1 cellular context compared by ENCODE assay signal in the genomic region with DNA sequence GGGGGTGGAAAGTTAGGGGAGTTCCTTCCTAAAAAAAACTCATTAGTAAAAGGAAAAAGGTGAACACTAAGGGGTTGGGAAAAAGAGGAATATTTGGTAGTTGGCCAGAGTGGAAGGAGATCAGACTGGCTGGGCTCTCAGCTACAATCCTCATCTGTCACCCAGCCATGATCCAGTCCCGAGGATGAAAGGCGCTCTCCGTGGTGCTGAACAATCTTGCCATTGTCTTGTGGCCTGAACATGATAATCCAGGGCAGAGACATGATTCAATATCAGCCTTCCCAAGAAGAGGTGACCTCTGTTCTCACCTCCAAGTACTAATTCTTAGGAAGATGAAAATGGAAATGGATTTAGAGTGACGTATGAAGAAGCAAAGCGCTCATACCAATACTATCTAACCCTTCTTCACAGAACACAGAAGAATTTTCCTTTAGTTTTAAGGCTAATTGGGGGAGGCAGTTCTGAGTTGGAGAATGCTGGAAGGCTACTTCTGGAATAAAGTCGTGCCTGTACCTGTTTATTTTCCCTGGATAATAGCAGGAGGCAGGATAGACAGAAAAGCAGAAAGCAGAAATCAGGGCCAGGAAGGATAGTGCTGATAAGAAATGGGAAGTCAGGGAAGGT.
A peak's percentile ranks its signal among the peaks of the same experiment; 100 is the strongest.
TF ChIP-seq lines count a peak whose summit lies in the region.

No MANE protein-coding gene starts in this region.

TF ChIP-seq in HepG2, 621 proteins besides CTCF, POLR2A, EP300 and RAD21 (continued from another document and continues in another):
- TF ChIP-seq, protein P1, sequence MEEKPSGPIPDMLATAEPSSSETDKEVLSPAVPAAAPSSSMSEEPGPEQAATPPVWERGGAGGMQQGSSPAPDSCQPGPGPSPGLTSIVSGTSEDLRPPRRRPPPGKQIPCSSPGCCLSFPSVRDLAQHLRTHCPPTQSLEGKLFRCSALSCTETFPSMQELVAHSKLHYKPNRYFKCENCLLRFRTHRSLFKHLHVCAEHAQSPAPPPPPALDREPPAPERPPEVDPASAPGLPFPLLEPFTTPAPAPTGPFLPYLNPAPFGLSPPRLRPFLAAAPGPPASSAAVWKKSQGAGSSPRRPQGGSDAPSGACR (CRISPR knock-in tag; IDR thresholded peaks at IDR 0.05) = no peak
- TF ChIP-seq ETV5 (CRISPR knock-in tag; IDR thresholded peaks at IDR 0.05; ENCODE audit: borderline replicate concordance) = no peak
- TF ChIP-seq ATAD3A (CRISPR knock-in tag; IDR thresholded peaks at IDR 0.05) = no peak
- TF ChIP-seq, protein P2, sequence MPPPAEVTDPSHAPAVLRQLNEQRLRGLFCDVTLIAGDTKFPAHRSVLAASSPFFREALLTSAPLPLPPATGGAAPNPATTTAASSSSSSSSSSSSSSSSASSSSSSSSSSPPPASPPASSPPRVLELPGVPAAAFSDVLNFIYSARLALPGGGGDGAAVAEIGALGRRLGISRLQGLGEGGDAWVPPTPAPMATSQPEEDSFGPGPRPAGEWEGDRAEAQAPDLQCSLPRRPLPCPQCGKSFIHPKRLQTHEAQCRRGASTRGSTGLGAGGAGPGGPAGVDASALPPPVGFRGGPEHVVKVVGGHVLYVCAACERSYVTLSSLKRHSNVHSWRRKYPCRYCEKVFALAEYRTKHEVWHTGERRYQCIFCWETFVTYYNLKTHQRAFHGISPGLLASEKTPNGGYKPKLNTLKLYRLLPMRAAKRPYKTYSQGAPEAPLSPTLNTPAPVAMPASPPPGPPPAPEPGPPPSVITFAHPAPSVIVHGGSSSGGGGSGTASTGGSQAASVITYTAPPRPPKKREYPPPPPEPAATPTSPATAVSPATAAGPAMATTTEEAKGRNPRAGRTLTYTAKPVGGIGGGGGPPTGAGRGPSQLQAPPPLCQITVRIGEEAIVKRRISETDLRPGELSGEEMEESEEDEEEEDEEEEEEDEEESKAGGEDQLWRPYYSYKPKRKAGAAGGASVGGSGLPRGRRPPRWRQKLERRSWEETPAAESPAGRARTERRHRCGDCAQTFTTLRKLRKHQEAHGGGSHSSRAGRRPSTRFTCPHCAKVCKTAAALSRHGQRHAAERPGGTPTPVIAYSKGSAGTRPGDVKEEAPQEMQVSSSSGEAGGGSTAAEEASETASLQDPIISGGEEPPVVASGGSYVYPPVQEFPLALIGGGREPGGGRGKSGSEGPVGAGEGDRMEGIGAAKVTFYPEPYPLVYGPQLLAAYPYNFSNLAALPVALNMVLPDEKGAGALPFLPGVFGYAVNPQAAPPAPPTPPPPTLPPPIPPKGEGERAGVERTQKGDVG (CRISPR knock-in tag; IDR thresholded peaks at IDR 0.05; ENCODE audit: borderline replicate concordance) = no peak
- TF ChIP-seq, protein P3, sequence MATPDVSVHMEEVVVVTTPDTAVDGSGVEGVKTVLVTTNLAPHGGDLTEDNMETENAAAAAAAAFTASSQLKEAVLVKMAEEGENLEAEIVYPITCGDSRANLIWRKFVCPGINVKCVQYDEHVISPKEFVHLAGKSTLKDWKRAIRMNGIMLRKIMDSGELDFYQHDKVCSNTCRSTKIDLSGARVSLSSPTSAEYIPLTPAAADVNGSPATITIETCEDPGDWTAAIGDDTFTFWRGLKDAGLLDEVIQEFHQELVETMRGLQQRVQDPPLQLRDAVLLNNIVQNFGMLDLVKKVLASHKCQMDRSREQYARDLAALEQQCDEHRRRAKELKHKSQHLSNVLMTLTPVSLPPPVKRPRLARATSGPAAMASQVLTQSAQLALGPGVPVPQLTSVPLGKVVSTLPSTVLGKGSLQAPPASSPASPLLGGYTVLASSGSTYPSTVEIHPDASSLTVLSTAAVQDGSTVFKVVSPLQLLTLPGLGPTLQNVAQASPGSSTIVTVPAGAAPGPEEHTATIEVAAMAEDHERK (CRISPR knock-in tag; IDR thresholded peaks at IDR 0.05; ENCODE audit: low read depth) = no peak
- no peak for TF ChIP-seq ZNF234 (CRISPR knock-in tag; conservative IDR thresholded peaks at IDR 0.05)
- TF ChIP-seq, protein P4, sequence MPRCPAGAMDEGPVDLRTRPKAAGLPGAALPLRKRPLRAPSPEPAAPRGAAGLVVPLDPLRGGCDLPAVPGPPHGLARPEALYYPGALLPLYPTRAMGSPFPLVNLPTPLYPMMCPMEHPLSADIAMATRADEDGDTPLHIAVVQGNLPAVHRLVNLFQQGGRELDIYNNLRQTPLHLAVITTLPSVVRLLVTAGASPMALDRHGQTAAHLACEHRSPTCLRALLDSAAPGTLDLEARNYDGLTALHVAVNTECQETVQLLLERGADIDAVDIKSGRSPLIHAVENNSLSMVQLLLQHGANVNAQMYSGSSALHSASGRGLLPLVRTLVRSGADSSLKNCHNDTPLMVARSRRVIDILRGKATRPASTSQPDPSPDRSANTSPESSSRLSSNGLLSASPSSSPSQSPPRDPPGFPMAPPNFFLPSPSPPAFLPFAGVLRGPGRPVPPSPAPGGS (CRISPR knock-in tag; IDR thresholded peaks at IDR 0.05) = no peak
- TF ChIP-seq MIXL1 (CRISPR knock-in tag; IDR thresholded peaks at IDR 0.05) = 0 out of 2 replicates have a peak, but pooled peaks have one; percentile 58
- TF ChIP-seq, protein P5, sequence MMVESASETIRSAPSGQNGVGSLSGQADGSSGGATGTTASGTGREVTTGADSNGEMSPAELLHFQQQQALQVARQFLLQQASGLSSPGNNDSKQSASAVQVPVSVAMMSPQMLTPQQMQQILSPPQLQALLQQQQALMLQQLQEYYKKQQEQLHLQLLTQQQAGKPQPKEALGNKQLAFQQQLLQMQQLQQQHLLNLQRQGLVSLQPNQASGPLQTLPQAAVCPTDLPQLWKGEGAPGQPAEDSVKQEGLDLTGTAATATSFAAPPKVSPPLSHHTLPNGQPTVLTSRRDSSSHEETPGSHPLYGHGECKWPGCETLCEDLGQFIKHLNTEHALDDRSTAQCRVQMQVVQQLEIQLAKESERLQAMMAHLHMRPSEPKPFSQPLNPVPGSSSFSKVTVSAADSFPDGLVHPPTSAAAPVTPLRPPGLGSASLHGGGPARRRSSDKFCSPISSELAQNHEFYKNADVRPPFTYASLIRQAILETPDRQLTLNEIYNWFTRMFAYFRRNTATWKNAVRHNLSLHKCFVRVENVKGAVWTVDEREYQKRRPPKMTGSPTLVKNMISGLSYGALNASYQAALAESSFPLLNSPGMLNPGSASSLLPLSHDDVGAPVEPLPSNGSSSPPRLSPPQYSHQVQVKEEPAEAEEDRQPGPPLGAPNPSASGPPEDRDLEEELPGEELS (CRISPR knock-in tag; IDR thresholded peaks at IDR 0.05) = no peak
- no peak for TF ChIP-seq HDAC6 (IDR thresholded peaks at IDR 0.05; ENCODE audit: low read depth, low read length)
- TF ChIP-seq ZNF546 (CRISPR knock-in tag; conservative IDR thresholded peaks at IDR 0.05) = no peak
- no peak for TF ChIP-seq ARNT (IDR thresholded peaks at IDR 0.05)
- TF ChIP-seq, protein P6, sequence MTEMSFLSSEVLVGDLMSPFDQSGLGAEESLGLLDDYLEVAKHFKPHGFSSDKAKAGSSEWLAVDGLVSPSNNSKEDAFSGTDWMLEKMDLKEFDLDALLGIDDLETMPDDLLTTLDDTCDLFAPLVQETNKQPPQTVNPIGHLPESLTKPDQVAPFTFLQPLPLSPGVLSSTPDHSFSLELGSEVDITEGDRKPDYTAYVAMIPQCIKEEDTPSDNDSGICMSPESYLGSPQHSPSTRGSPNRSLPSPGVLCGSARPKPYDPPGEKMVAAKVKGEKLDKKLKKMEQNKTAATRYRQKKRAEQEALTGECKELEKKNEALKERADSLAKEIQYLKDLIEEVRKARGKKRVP (CRISPR knock-in tag; IDR thresholded peaks at IDR 0.05) = no peak
- no peak for TF ChIP-seq ZNF614 (CRISPR knock-in tag; IDR thresholded peaks at IDR 0.05; ENCODE audit: borderline replicate concordance)
- no peak for TF ChIP-seq YEATS4 (CRISPR knock-in tag; IDR thresholded peaks at IDR 0.05; ENCODE audit: borderline replicate concordance)
- no peak for TF ChIP-seq RFXAP (CRISPR knock-in tag; IDR thresholded peaks at IDR 0.05; ENCODE audit: borderline replicate concordance)
- TF ChIP-seq, protein P7, sequence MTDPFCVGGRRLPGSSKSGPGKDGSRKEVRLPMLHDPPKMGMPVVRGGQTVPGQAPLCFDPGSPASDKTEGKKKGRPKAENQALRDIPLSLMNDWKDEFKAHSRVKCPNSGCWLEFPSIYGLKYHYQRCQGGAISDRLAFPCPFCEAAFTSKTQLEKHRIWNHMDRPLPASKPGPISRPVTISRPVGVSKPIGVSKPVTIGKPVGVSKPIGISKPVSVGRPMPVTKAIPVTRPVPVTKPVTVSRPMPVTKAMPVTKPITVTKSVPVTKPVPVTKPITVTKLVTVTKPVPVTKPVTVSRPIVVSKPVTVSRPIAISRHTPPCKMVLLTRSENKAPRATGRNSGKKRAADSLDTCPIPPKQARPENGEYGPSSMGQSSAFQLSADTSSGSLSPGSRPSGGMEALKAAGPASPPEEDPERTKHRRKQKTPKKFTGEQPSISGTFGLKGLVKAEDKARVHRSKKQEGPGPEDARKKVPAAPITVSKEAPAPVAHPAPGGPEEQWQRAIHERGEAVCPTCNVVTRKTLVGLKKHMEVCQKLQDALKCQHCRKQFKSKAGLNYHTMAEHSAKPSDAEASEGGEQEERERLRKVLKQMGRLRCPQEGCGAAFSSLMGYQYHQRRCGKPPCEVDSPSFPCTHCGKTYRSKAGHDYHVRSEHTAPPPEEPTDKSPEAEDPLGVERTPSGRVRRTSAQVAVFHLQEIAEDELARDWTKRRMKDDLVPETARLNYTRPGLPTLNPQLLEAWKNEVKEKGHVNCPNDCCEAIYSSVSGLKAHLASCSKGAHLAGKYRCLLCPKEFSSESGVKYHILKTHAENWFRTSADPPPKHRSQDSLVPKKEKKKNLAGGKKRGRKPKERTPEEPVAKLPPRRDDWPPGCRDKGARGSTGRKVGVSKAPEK (CRISPR knock-in tag; IDR thresholded peaks at IDR 0.05; ENCODE audit: borderline replicate concordance) = no peak
- TF ChIP-seq, protein P8, sequence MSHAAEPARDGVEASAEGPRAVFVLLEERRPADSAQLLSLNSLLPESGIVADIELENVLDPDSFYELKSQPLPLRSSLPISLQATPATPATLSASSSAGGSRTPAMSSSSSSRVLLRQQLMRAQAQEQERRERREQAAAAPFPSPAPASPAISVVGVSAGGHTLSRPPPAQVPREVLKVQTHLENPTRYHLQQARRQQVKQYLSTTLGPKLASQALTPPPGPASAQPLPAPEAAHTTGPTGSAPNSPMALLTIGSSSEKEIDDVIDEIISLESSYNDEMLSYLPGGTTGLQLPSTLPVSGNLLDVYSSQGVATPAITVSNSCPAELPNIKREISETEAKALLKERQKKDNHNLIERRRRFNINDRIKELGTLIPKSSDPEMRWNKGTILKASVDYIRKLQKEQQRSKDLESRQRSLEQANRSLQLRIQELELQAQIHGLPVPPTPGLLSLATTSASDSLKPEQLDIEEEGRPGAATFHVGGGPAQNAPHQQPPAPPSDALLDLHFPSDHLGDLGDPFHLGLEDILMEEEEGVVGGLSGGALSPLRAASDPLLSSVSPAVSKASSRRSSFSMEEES (CRISPR knock-in tag; IDR thresholded peaks at IDR 0.05) = no peak
- TF ChIP-seq, protein P9, sequence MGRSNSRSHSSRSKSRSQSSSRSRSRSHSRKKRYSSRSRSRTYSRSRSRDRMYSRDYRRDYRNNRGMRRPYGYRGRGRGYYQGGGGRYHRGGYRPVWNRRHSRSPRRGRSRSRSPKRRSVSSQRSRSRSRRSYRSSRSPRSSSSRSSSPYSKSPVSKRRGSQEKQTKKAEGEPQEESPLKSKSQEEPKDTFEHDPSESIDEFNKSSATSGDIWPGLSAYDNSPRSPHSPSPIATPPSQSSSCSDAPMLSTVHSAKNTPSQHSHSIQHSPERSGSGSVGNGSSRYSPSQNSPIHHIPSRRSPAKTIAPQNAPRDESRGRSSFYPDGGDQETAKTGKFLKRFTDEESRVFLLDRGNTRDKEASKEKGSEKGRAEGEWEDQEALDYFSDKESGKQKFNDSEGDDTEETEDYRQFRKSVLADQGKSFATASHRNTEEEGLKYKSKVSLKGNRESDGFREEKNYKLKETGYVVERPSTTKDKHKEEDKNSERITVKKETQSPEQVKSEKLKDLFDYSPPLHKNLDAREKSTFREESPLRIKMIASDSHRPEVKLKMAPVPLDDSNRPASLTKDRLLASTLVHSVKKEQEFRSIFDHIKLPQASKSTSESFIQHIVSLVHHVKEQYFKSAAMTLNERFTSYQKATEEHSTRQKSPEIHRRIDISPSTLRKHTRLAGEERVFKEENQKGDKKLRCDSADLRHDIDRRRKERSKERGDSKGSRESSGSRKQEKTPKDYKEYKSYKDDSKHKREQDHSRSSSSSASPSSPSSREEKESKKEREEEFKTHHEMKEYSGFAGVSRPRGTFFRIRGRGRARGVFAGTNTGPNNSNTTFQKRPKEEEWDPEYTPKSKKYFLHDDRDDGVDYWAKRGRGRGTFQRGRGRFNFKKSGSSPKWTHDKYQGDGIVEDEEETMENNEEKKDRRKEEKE (IDR thresholded peaks at IDR 0.05) = no peak
- TF ChIP-seq ZNF30 (CRISPR knock-in tag; IDR thresholded peaks at IDR 0.05) = no peak
- TF ChIP-seq MTF1 (CRISPR knock-in tag; IDR thresholded peaks at IDR 0.05) = no peak
- no peak for TF ChIP-seq JUND (CRISPR knock-in tag; IDR thresholded peaks at IDR 0.05)
- no peak for TF ChIP-seq SOX5 (CRISPR knock-in tag; IDR thresholded peaks at IDR 0.05; ENCODE audit: borderline replicate concordance)
- TF ChIP-seq ZNF850 (CRISPR knock-in tag; conservative IDR thresholded peaks at IDR 0.05) = no peak
- TF ChIP-seq, protein P10, sequence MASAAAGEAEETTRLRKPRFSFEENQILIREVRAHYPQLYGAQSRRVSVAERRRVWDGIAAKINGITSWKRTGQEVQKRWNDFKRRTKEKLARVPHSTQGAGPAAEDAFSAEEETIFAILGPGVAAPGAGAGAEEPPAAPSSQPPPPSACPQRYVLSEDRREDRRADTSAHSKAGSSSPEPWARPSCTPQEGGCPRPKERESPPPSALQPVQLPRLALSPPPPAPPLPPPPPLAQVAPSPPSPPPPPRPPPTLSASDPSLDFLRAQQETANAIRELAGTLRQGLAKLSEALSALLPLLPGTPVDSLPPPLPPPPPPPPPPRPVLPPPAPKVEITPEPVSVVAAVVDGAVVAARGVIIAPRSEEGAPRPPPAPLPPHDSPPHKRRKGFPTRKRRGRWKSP (CRISPR knock-in tag; IDR thresholded peaks at IDR 0.05) = no peak
